In the genomic region with DNA sequence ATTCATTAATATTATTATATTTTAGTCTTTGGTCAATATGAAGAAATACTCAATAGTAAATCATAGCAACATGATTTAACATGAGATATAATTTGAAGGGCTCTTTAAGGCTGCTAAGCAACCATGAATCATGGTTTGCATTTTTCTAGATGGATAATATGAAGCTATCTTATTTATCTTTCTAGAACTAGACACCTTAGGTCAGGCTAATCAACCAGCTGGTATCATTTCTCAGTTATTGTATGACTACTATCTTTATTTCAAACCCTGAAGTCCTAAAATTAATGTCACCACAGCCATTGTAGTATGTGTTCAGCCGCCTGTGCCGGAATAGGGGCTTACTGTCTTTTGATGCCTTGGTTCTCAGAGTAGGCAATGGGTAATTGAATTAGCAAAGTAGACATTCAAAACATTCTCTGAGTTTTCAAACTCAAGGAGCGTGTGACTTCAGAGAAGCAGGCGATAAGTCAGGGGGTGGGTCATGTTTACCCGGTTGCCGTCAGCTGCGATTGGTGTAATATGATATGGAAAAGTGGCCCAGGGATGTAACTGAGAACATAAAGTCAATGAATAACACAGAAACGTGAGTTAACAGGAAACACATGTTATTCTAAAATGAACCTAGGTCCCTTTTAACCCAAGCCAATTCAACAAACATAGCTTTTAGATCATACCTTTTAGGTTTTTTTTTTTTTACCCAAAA, we compare ENCODE assay signal across 11 cellular contexts.
DNase-seq lines count a peak whose midpoint lies in the region; ATAC-seq and TF ChIP-seq lines count a peak whose summit lies in the region.
"Had no signal": no experiment of that assay in that cellular context is flagged by ENCODE, and none has a peak within 500 bp of the region (broad histone marks: within the 10 kb centered on the region; RNA-seq: fewer than 3 reads in every experiment).

No MANE protein-coding gene starts in this region.

- H3K4me3 Mint-ChIP-seq in HFFc6, result no peak overlapping the region
- H3K4me3 Mint-ChIP-seq: activated CD4-positive, alpha-beta memory T cell treated with anti-CD3 and anti-CD28 coated beads, Interleukin-2, amount 10 ng/mL, durations not matched to agents 7 days and 5 days; CD14-positive monocyte had no signal

- H3K27ac Mint-ChIP-seq in HFFc6, result no peak overlapping the region
- H3K27ac Mint-ChIP-seq: activated CD4-positive, alpha-beta memory T cell treated with anti-CD3 and anti-CD28 coated beads, Interleukin-2, amount 10 ng/mL, durations not matched to agents 7 days and 5 days; CD14-positive monocyte had no signal

- peaks cover 44% of the 10 kb centered on the region for H3K27me3 Mint-ChIP-seq in HFFc6 (ENCODE audit: insufficient read depth)

- H3K9me3 ChIP-seq in AG04450 (ENCODE audit: control insufficient read depth, insufficient read depth, low read length), result no peaks in the 10 kb centered on the region

- POLR2A ChIA-PET in AG04450 (lab: Yijun Ruan, JAX), result no interaction called here

- H3K9me3 Mint-ChIP-seq in HFFc6, result no peaks in the 10 kb centered on the region
- H3K9me3 Mint-ChIP-seq: activated CD4-positive, alpha-beta memory T cell treated with anti-CD3 and anti-CD28 coated beads, Interleukin-2, amount 10 ng/mL, durations not matched to agents 7 days and 5 days; CD14-positive monocyte had no signal

- H3K27ac ChIP-seq in AG04450 (ENCODE audit: low read depth, low read length) (no peak overlapping the region), VCaP (peak overlapping the region; percentile 60)

- H3K4me1 Mint-ChIP-seq in HFFc6 (ENCODE audit: low read depth), result no peaks in the 10 kb centered on the region; the same call in 1 of the 2 replicates
- H3K4me1 Mint-ChIP-seq: activated CD4-positive, alpha-beta memory T cell treated with anti-CD3 and anti-CD28 coated beads, Interleukin-2, amount 10 ng/mL, durations not matched to agents 7 days and 5 days had no signal

- peaks cover 52% of the 10 kb centered on the region for H3K27me3 ChIP-seq in AG04450 (ENCODE audit: control insufficient read depth, insufficient read depth, low read length)

- TF ChIP-seq CTCF in AG04450 (IDR thresholded peaks at IDR 0.05; ENCODE audit: low read depth, low read length) (no peak), VCaP (conservative IDR thresholded peaks at IDR 0.05) (no peak), HFFc6 (IDR thresholded peaks at IDR 0.05) (no peak)

- H3K4me3 ChIP-seq in AG04450 (ENCODE audit: low read depth, low read length), result no peak overlapping the region

- peak; percentile 6 for DNase-seq in AG04450 (ENCODE audit: low read depth, low spot score)
- DNase-seq in LHCN-M2 (ENCODE audit: low read depth), result peak; percentile 66
- DNase-seq in left kidney (ENCODE audit: low read depth, low spot score), result peak; percentile 95
- DNase-seq in HFFc6, result no peak
- no peak for DNase-seq in SHP77 (lab: John Stamatoyannopoulos, UW)
- DNase-seq in inferior parietal cortex (ENCODE audit: extremely low spot score), result no peak
- DNase-seq: activated CD4-positive, alpha-beta memory T cell treated with anti-CD3 and anti-CD28 coated beads, Interleukin-2, amount 10 ng/mL, durations not matched to agents 7 days and 5 days; NCI-H1048 had no signal

- ATAC-seq in HG02840 (IDR thresholded peaks at IDR 0.05; ENCODE audit: low FRiP score, unreplicated experiment), result no peak

- no peaks in the 10 kb centered on the region for H3K36me3 Mint-ChIP-seq in HFFc6 (ENCODE audit: low read depth)
- H3K36me3 Mint-ChIP-seq: CD14-positive monocyte had no signal

- CTCF ChIA-PET in AG04450 (lab: Charles Lee), result interaction anchor here (0.8 kb wide), 1 partner anchor 11 kb away, joined by 3 read pairs; no protein-coding TSS in a partner anchor

Comparison
In these comparisons a context has a peak if more than half of its experiments do, and no peak if none do; other contexts are left out.
1. DNase-seq: peak in AG04450 (single experiment), LHCN-M2 (single experiment) and left kidney (single experiment); none in HFFc6 (single experiment), SHP77 (0 of 2) and inferior parietal cortex (single experiment).